ENCODE assay signal across 8 cellular contexts in the genomic region with DNA sequence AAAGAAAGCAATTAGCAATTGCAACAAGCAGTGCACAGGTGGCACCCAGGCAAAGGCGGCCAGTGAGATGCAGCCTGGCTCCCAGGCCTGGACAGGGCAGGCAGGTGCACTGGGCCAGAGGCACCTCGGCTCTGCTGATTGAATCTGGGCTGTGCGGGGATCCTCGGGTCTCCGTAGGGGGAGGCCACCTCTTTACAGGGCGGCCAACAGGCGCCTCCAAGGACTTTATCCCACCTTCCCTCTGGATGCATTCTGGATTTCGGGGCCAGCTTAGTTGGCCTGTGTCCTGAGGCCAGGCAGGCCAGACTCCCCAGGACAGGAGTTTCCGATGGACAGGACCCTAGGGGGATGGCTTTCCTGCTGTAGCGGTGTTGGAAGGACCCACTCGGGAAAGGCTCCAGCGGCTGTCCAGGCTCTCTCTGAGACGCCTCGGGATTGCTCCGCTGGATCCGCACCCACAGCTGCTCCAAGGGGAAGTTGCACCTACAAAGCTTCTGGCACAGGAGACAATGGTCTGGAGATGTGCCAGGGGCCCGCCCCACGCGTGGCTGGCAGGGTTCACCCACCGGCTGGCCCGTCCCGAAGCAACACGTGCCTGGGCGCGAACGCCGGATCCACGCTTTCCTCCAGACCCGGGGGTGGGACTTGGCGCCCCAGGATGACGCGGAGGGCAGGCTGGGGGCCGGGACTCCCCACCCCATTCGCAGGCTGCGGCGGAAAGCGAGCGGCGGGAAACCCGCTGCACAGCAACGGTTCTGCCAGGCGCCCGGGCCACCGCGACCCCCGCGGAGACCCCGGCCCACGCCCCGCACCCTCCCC. TPM values are rescaled to one million over a fixed set of nuclear protein-coding genes. Genes with fewer than 3 reads are reported as not detected.
DNase-seq lines count a peak whose midpoint lies in the region; ATAC-seq and TF ChIP-seq lines count a peak whose summit lies in the region.

No MANE protein-coding gene starts in this region.

- ATAC-seq in HG03095 (IDR thresholded peaks at IDR 0.05; ENCODE audit: unreplicated experiment) (peak; percentile 52), HG03457 (IDR thresholded peaks at IDR 0.05; ENCODE audit: unreplicated experiment) (no peak)

- no peaks in the 10 kb centered on the region for H3K9me3 ChIP-seq in stomach

- WGBS in stomach, 5 donors: 11 to 54% (median 14%) methylated on average over 8 to 50 of the region's 50 CpGs

- peaks cover 20% of the 10 kb centered on the region for H3K4me1 Mint-ChIP-seq in nephron

- no peaks in the 10 kb centered on the region for H3K9me3 Mint-ChIP-seq in nephron

- TF ChIP-seq EP300 in stomach (IDR thresholded peaks at IDR 0.05): no peak

- H3K36me3 ChIP-seq in stomach: peaks cover 0 to 3% (median 0%) of the 10 kb centered on the region in 4 donors

- H3K27ac ChIP-seq in stomach: peak overlapping the region; percentile 64 to 87 (median 85)

- DNase-seq in GF-D8 (lab: John Stamatoyannopoulos, UW) (peak; percentile 70), OCI-M1 (lab: John Stamatoyannopoulos, UW) (peak; percentile 69), activated T-helper 1 cell treated with Interleukin-2 at 50 U/mL for 16 hours (ENCODE audit: low read depth) (peak; percentile 58), fibroblast of pulmonary artery (ENCODE audit: low read depth) (peak; percentile 70), stomach (peak; percentile 83)

- intact Hi-C loops in stomach (cut with DNase I; ENCODE audit: low total_unique reads): no loop called here

- no peak for TF ChIP-seq POLR2A in stomach (IDR thresholded peaks at IDR 0.05)

- no peaks in the 10 kb centered on the region for H3K27me3 Mint-ChIP-seq in nephron (ENCODE audit: low read depth)

- peak overlapping the region; percentile 32 to 85 (median 83) for H3K27ac Mint-ChIP-seq in nephron

- H3K4me3 Mint-ChIP-seq in nephron: peak overlapping the region; percentile 79 to 91 (median 88)

- H3K36me3 Mint-ChIP-seq in nephron (ENCODE audit: low read depth): no peaks in the 10 kb centered on the region

- TF ChIP-seq CTCF in fibroblast of pulmonary artery (IDR thresholded peaks at IDR 0.05; ENCODE audit: low read length, missing control alignments) (no peak), nephron (IDR thresholded peaks at IDR 0.05; ENCODE audit: unreplicated experiment in 3 of 3) (no peak), stomach (IDR thresholded peaks at IDR 0.05) (no peak)

- no peaks in the 10 kb centered on the region for H3K27me3 ChIP-seq in stomach

- H3K4me1 ChIP-seq in stomach: peaks cover 14 to 53% (median 30%) of the 10 kb centered on the region in 4 donors

- H3K4me3 ChIP-seq in fibroblast of pulmonary artery (replicated peaks; ENCODE audit: low read depth, low read length) (peak overlapping the region; percentile 55), stomach (peak overlapping the region; percentile 68 to 88 (median 80))

RNA-seq across cellular contexts. Expression of gene SLC19A1, which starts 0.8 kb away (rescaled TPM):
- total RNA-seq in stomach: 10 to 100 TPM in 1 of 5 donors, 1 to 10 TPM in 4; 3.1 to 23.3 (median 3.9) TPM
- polyA plus RNA-seq in stomach: 1 to 10 TPM; 2.9 to 9.9 (median 6.7) TPM
